Comparison of ENCODE assay signal across 1 cellular context in the genomic region with DNA sequence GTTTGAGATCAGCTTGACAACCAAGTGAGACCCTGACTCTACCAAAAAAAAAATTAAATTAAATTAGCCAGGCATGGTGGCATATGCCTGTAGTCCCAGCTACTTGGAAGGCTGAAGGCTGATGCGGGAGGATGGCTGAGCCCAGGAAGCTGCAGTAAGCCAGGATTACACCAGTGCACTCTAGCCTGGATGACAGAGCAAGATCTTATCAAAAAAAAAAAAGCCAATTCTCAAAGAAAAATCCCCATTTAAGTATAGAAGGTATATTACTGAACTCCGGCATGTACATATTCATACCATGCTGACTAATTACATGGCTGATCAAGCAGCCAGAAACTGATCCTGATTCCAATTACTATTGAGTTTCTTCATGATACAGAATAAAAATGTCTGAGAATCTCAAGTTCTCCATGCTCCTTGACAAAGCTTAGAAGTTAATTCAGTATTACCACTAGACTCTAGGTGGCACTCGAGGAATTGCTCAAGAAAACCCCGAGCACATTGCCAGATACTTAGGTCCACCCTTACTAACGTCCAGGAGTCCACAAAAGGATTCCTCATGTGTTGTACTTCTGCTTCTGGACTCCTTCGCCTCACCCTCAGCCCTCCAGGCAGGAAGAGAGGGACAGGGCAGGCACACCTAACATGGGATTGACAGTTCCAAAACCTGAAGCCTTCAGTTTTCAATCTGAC.
TF ChIP-seq lines count a peak whose summit lies in the region.

No MANE protein-coding gene starts in this region.

TF ChIP-seq in K562, 482 proteins besides CTCF, POLR2A, EP300 and RAD21 (continued from another document):
- TF ChIP-seq, protein P1, sequence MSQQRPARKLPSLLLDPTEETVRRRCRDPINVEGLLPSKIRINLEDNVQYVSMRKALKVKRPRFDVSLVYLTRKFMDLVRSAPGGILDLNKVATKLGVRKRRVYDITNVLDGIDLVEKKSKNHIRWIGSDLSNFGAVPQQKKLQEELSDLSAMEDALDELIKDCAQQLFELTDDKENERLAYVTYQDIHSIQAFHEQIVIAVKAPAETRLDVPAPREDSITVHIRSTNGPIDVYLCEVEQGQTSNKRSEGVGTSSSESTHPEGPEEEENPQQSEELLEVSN (IDR thresholded peaks at IDR 0.05; ENCODE audit: borderline replicate concordance in 1 of 2, extremely low read depth in 1 of 2, insufficient read depth in 1 of 2, insufficient read length in 1 of 2, low read depth in 1 of 2, low read length in 1 of 2, poor library complexity in 1 of 2, severe bottlenecking in 1 of 2), result peak in 1 of 2 experiments; percentile 7
- TF ChIP-seq SOX6 (IDR thresholded peaks at IDR 0.05) (peak; percentile 38; the same call in 1 of the 2 replicates), C11orf30 (IDR thresholded peaks at IDR 0.05; ENCODE audit: low read depth) (peak; percentile 72; the same call in 1 of the 2 replicates), MAFK (IDR thresholded peaks at IDR 0.05; ENCODE audit: low read length) (peak; percentile 48; the same call in 1 of the 2 replicates)
